Comparison of ENCODE assay signal across 10 cellular contexts in genomic region chr6:116876635-116877611, GRCh38. TPM values are rescaled to one million over a fixed set of nuclear protein-coding genes. Genes with fewer than 3 reads are reported as not detected.
A peak's percentile ranks its signal among the peaks of the same experiment; 100 is the strongest.
DNase-seq lines count a peak whose midpoint lies in the region; ATAC-seq and TF ChIP-seq lines count a peak whose summit lies in the region.
"Had no signal": no experiment of that assay in that cellular context is flagged by ENCODE, and none has a peak within 500 bp of the region (broad histone marks: within the 10 kb centered on the region; RNA-seq: fewer than 3 reads in every experiment).

Gene RFX6 (plus strand): TSS chr6:116877242. CDS start chr6:116877276, 34 bp downstream.

- no peak for TF ChIP-seq EP300 in transverse colon (IDR thresholded peaks at IDR 0.05; ENCODE audit: low read depth)

- DNase-seq in activated CD4-positive, alpha-beta memory T cell treated with anti-CD3 and anti-CD28 coated beads, Interleukin-2, amount 10 ng/mL, durations not matched to agents 7 days and 5 days, result no peak
- no peak for DNase-seq in activated CD4-positive, alpha-beta memory T cell treated with anti-CD3 and anti-CD28 coated beads for 36 hours
- DNase-seq in activated naive CD8-positive, alpha-beta T cell treated with anti-CD3 and anti-CD28 coated beads, Interleukin-2, amount 50 U/mL, for 24 hours, result no peak
- no peak for DNase-seq in left lobe of liver (ENCODE audit: low spot score)
- DNase-seq in transverse colon, result peak; percentile 9
- no peak for DNase-seq in hepatic stellate cell (ENCODE audit: low spot score)
- DNase-seq: CD4-positive, CD25-positive, alpha-beta regulatory T cell had no signal

- H3K9me3 ChIP-seq in transverse colon, result no peaks in the 10 kb centered on the region
- H3K9me3 ChIP-seq: adrenal gland had no signal

- no peaks in the 10 kb centered on the region for H3K9me3 Mint-ChIP-seq in activated CD4-positive, alpha-beta memory T cell treated with anti-CD3 and anti-CD28 coated beads, Interleukin-2, amount 10 ng/mL, durations not matched to agents 7 days and 5 days
- no peaks in the 10 kb centered on the region for H3K9me3 Mint-ChIP-seq in activated CD4-positive, alpha-beta memory T cell treated with anti-CD3 and anti-CD28 coated beads for 36 hours
- peaks cover 4% of the 10 kb centered on the region for H3K9me3 Mint-ChIP-seq in activated naive CD8-positive, alpha-beta T cell treated with anti-CD3 and anti-CD28 coated beads, Interleukin-2, amount 50 U/mL, for 24 hours

- 4 to 20% methylated on average over 2 to 55 of the region's 73 CpGs for WGBS in transverse colon (ENCODE audit: low coverage in 1 of 2), 2 donors

- H3K27me3 ChIP-seq in transverse colon, result peaks cover 71% of the 10 kb centered on the region

- ATAC-seq in activated naive CD8-positive, alpha-beta T cell treated with anti-CD3 and anti-CD28 coated beads, Interleukin-2, amount 50 U/mL, for 24 hours, result peak; percentile 15
- ATAC-seq in left lobe of liver (peak; percentile 47), HG03442 (IDR thresholded peaks at IDR 0.05; ENCODE audit: unreplicated experiment) (no peak), GM21381 (IDR thresholded peaks at IDR 0.05; ENCODE audit: unreplicated experiment) (no peak)

- H3K36me3 Mint-ChIP-seq in activated CD4-positive, alpha-beta memory T cell treated with anti-CD3 and anti-CD28 coated beads, Interleukin-2, amount 10 ng/mL, durations not matched to agents 7 days and 5 days (ENCODE audit: low read depth), result no peaks in the 10 kb centered on the region
- no peaks in the 10 kb centered on the region for H3K36me3 Mint-ChIP-seq in activated CD4-positive, alpha-beta memory T cell treated with anti-CD3 and anti-CD28 coated beads for 36 hours
- H3K36me3 Mint-ChIP-seq in activated naive CD8-positive, alpha-beta T cell treated with anti-CD3 and anti-CD28 coated beads, Interleukin-2, amount 50 U/mL, for 24 hours (ENCODE audit: low read depth), result no peaks in the 10 kb centered on the region
- H3K36me3 Mint-ChIP-seq: CD4-positive, CD25-positive, alpha-beta regulatory T cell had no signal

- peaks cover 7% of the 10 kb centered on the region for H3K4me1 Mint-ChIP-seq in activated CD4-positive, alpha-beta memory T cell treated with anti-CD3 and anti-CD28 coated beads, Interleukin-2, amount 10 ng/mL, durations not matched to agents 7 days and 5 days
- H3K4me1 Mint-ChIP-seq in activated CD4-positive, alpha-beta memory T cell treated with anti-CD3 and anti-CD28 coated beads for 36 hours (ENCODE audit: low read depth), result peaks cover 8% of the 10 kb centered on the region
- H3K4me1 Mint-ChIP-seq in activated naive CD8-positive, alpha-beta T cell treated with anti-CD3 and anti-CD28 coated beads, Interleukin-2, amount 50 U/mL, for 24 hours, result peaks cover 8% of the 10 kb centered on the region

- intact Hi-C loops in activated CD4-positive, alpha-beta memory T cell treated with anti-CD3 and anti-CD28 coated beads for 36 hours (cut with micrococcal nuclease), result no loop called here
- intact Hi-C loops in transverse colon (cut with DNase I; ENCODE audit: low total_unique reads), result no loop called here

- H3K27ac Mint-ChIP-seq in activated CD4-positive, alpha-beta memory T cell treated with anti-CD3 and anti-CD28 coated beads, Interleukin-2, amount 10 ng/mL, durations not matched to agents 7 days and 5 days, result no peak within 1 kb of the TSS
- no peak within 1 kb of the TSS for H3K27ac Mint-ChIP-seq in activated CD4-positive, alpha-beta memory T cell treated with anti-CD3 and anti-CD28 coated beads for 36 hours
- H3K27ac Mint-ChIP-seq in activated naive CD8-positive, alpha-beta T cell treated with anti-CD3 and anti-CD28 coated beads, Interleukin-2, amount 50 U/mL, for 24 hours, result no peak within 1 kb of the TSS
- H3K27ac Mint-ChIP-seq: CD4-positive, CD25-positive, alpha-beta regulatory T cell had no signal

- peaks cover 28% of the 10 kb centered on the region for H3K27me3 Mint-ChIP-seq in activated CD4-positive, alpha-beta memory T cell treated with anti-CD3 and anti-CD28 coated beads, Interleukin-2, amount 10 ng/mL, durations not matched to agents 7 days and 5 days
- peaks cover 26% of the 10 kb centered on the region for H3K27me3 Mint-ChIP-seq in activated CD4-positive, alpha-beta memory T cell treated with anti-CD3 and anti-CD28 coated beads for 36 hours
- H3K27me3 Mint-ChIP-seq in activated naive CD8-positive, alpha-beta T cell treated with anti-CD3 and anti-CD28 coated beads, Interleukin-2, amount 50 U/mL, for 24 hours, result peaks cover 38% of the 10 kb centered on the region

- in situ Hi-C loops in transverse colon (cut with MboI; ENCODE audit: low pct_ligation_motif_present in 1 of 4, low pct_unique_long_range_greater_than_20kb in 1 of 4, low sequenced_read_pairs in 3 of 4), result no loop called here

- peak within 1 kb of the TSS in 3 of 4 donors; percentile 27 to 45 (median 36) for H3K4me3 ChIP-seq in transverse colon

- H3K4me1 ChIP-seq in transverse colon, result peaks cover 0 to 16% (median 13%) of the 10 kb centered on the region in 4 donors

- peak within 1 kb of the TSS; percentile 37 for H3K4me3 Mint-ChIP-seq in activated CD4-positive, alpha-beta memory T cell treated with anti-CD3 and anti-CD28 coated beads, Interleukin-2, amount 10 ng/mL, durations not matched to agents 7 days and 5 days
- H3K4me3 Mint-ChIP-seq in activated CD4-positive, alpha-beta memory T cell treated with anti-CD3 and anti-CD28 coated beads for 36 hours, result no peak within 1 kb of the TSS
- peak within 1 kb of the TSS; percentile 40 for H3K4me3 Mint-ChIP-seq in activated naive CD8-positive, alpha-beta T cell treated with anti-CD3 and anti-CD28 coated beads, Interleukin-2, amount 50 U/mL, for 24 hours

- no peak for TF ChIP-seq CTCF in transverse colon (IDR thresholded peaks at IDR 0.05)

- TF ChIP-seq POLR2A in transverse colon (IDR thresholded peaks at IDR 0.05), result no peak

- H3K36me3 ChIP-seq in transverse colon, result no peaks in the 10 kb centered on the region
- H3K36me3 ChIP-seq: adrenal gland had no signal

- CTCF ChIA-PET in activated CD4-positive, alpha-beta memory T cell treated with anti-CD3 and anti-CD28 coated beads, Interleukin-2, amount 10 ng/mL, durations not matched to agents 7 days and 5 days (lab: Charles Lee), result no interaction called here
- CTCF ChIA-PET in activated CD4-positive, alpha-beta memory T cell treated with anti-CD3 and anti-CD28 coated beads for 36 hours (lab: Charles Lee), result interaction anchor here (0.9 kb wide), 1 partner anchor 93 kb away, joined by 3 read pairs; no protein-coding TSS in a partner anchor

- POLR2A ChIA-PET in activated CD4-positive, alpha-beta memory T cell treated with anti-CD3 and anti-CD28 coated beads, Interleukin-2, amount 10 ng/mL, durations not matched to agents 7 days and 5 days (lab: Charles Lee), result no interaction called here
- POLR2A ChIA-PET in activated CD4-positive, alpha-beta memory T cell treated with anti-CD3 and anti-CD28 coated beads for 36 hours (lab: Charles Lee), result no interaction called here

- no peak within 1 kb of the TSS for H3K27ac ChIP-seq in transverse colon
- H3K27ac ChIP-seq: adrenal gland had no signal

RNA-seq across cellular contexts. Expression of gene RFX6, which starts in this region (rescaled TPM):
- total RNA-seq in activated CD4-positive, alpha-beta memory T cell treated with anti-CD3 and anti-CD28 coated beads, Interleukin-2, amount 10 ng/mL, durations not matched to agents 7 days and 5 days, result not detected
- not detected for total RNA-seq in activated CD4-positive, alpha-beta memory T cell treated with anti-CD3 and anti-CD28 coated beads for 36 hours
- total RNA-seq in left lobe of liver (not detected), transverse colon (1 to 10 TPM in 2 of 4 donors, under 1 TPM in 1, not detected in 1; 0.48 to 3.8 (median 1.1) TPM)
- total RNA-seq: CD4-positive, CD25-positive, alpha-beta regulatory T cell had no signal

Comparison
In these comparisons a context has a peak if more than half of its experiments do, and no peak if none do; other contexts are left out.
1. Peak in ATAC-seq in left lobe of liver; RNA of the gene not detected or under 1 TPM.